In the genomic region with DNA sequence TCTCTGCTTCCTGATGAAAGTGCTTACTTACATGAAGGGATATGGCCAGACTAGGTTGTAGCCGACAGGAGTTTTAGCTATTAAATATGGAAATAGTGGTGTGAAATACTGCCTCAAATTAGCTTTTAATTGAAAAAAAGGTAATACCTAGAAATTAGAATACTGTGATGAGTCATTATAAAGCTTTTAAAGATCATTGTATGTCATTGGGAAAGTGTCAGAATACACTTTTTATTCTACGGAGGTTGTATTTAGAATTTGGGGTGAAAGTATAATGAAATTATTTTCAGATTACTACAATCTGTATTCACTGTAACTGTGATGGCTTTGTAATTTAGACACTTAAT, we compare ENCODE assay signal across 8 cellular contexts. TPM values are rescaled to one million over a fixed set of nuclear protein-coding genes. Genes with fewer than 3 reads are reported as not detected.
A peak's percentile ranks its signal among the peaks of the same experiment; 100 is the strongest.
DNase-seq lines count a peak whose midpoint lies in the region; ATAC-seq, FAIRE-seq and TF ChIP-seq lines count a peak whose summit lies in the region.

No MANE protein-coding gene starts in this region.

- peak overlapping the region; percentile 99 for H3K27ac Mint-ChIP-seq in activated T-cell treated with anti-CD3 and anti-CD28 coated beads, Interleukin-2, amount 50 U/mL, for 72 hours
- peak overlapping the region; percentile 100 for H3K27ac Mint-ChIP-seq in astrocyte (ENCODE audit: unreplicated experiment)

- peak overlapping the region; percentile 98 for H3K9ac ChIP-seq in astrocyte (ENCODE audit: low read length)

- H4K20me1 ChIP-seq in astrocyte (ENCODE audit: insufficient read depth, low read length), result peaks cover 46% of the 10 kb centered on the region

- no peaks in the 10 kb centered on the region for H3K9me3 Mint-ChIP-seq in activated T-cell treated with anti-CD3 and anti-CD28 coated beads, Interleukin-2, amount 50 U/mL, for 72 hours
- no peaks in the 10 kb centered on the region for H3K9me3 Mint-ChIP-seq in astrocyte (ENCODE audit: unreplicated experiment)

- no peaks in the 10 kb centered on the region for H3K27me3 Mint-ChIP-seq in activated T-cell treated with anti-CD3 and anti-CD28 coated beads, Interleukin-2, amount 50 U/mL, for 72 hours (ENCODE audit: low read depth)
- H3K27me3 Mint-ChIP-seq in astrocyte (ENCODE audit: low read depth, unreplicated experiment), result no peaks in the 10 kb centered on the region

- H3K36me3 Mint-ChIP-seq in activated T-cell treated with anti-CD3 and anti-CD28 coated beads, Interleukin-2, amount 50 U/mL, for 72 hours (ENCODE audit: insufficient read depth in 2 of 2), result peaks cover 4 to 17% of the 10 kb centered on the region in 2 donors
- peaks cover 12% of the 10 kb centered on the region for H3K36me3 Mint-ChIP-seq in astrocyte (ENCODE audit: low read depth, unreplicated experiment)

- H3K4me1 ChIP-seq in astrocyte (ENCODE audit: insufficient read depth, low read length), result peaks cover 14% of the 10 kb centered on the region
- H3K4me1 ChIP-seq in right lobe of liver, result peaks cover 0 to 24% (median 11%) of the 10 kb centered on the region in 4 donors
- H3K4me1 ChIP-seq in tibial artery, result peaks cover 0 to 22% (median 9%) of the 10 kb centered on the region in 4 donors

- H3K4me3 ChIP-seq in astrocyte (ENCODE audit: insufficient read depth, low read depth, low read length) (peak overlapping the region; percentile 80), right lobe of liver (peak overlapping the region; percentile 64 to 79 (median 78)), tibial artery (peak overlapping the region; percentile 96 to 100)

- no peak for TF ChIP-seq POLR2A in right lobe of liver (IDR thresholded peaks at IDR 0.05)

- H3K27ac ChIP-seq in astrocyte (ENCODE audit: low read depth, low read length) (no peak overlapping the region), right lobe of liver (peak overlapping the region; percentile 99 to 100 (median 100)), tibial artery (peak overlapping the region in 1 of 2 donors; percentile 100)

- no peak overlapping the region for H2AFZ ChIP-seq in astrocyte (ENCODE audit: low read depth, low read length)

- H3K4me3 Mint-ChIP-seq in activated T-cell treated with anti-CD3 and anti-CD28 coated beads, Interleukin-2, amount 50 U/mL, for 72 hours, result peak overlapping the region; percentile 88 to 99
- H3K4me3 Mint-ChIP-seq in astrocyte (ENCODE audit: unreplicated experiment), result peak overlapping the region; percentile 100

- ATAC-seq in activated T-cell treated with anti-CD3 and anti-CD28 coated beads, Interleukin-2, amount 50 U/mL, for 72 hours (replicated peaks in 1 of 2), result no peak
- ATAC-seq in right lobe of liver (no peak), HG03432 (IDR thresholded peaks at IDR 0.05; ENCODE audit: unreplicated experiment) (no peak)

- peaks cover 66% of the 10 kb centered on the region for H3K79me2 ChIP-seq in astrocyte (ENCODE audit: insufficient read depth, low read length)

- 19% methylated on average over 2 of the region's 2 CpGs for WGBS in right lobe of liver (ENCODE audit: insufficient coverage, low coverage, low lambda C conversion rate, missing lambda C conversion rate)

- DNase-seq in activated T-cell treated with anti-CD3 and anti-CD28 coated beads, Interleukin-2, amount 50 U/mL, for 72 hours, result no peak
- no peak for DNase-seq in activated T-cell treated with anti-CD3 and anti-CD28 coated beads, Interleukin-2, amount 50 U/mL, for 1 hour
- DNase-seq in astrocyte (ENCODE audit: low read depth) (no peak), right lobe of liver (no peak), tibial artery (no peak)
- DNase-seq in stimulated activated CD4-positive, alpha-beta T cell treated with anti-CD3 and anti-CD28 coated beads, Interleukin-1b, Interleukin-23, amount 100 ng/mL, for 48 hours, result no peak
- DNase-seq in stimulated activated naive CD4-positive, alpha-beta T cell (lab: John Stamatoyannopoulos, UW), result no peak

- TF ChIP-seq CTCF in astrocyte (IDR thresholded peaks at IDR 0.05; ENCODE audit: insufficient read depth, low read depth, low read length) (no peak), right lobe of liver (IDR thresholded peaks at IDR 0.05) (no peak), tibial artery (IDR thresholded peaks at IDR 0.05) (no peak)

- intact Hi-C loops in right lobe of liver (cut with DNase I), result no loop called here
- intact Hi-C loops in tibial artery (cut with DNase I; ENCODE audit: low total_unique reads), result loop anchor here (5.0 kb wide), 1 partner anchor 63 kb away; a partner anchor contains a TSS

- H3K4me1 Mint-ChIP-seq in activated T-cell treated with anti-CD3 and anti-CD28 coated beads, Interleukin-2, amount 50 U/mL, for 72 hours (ENCODE audit: low read depth), result peaks cover 29% of the 10 kb centered on the region
- peaks cover 20% of the 10 kb centered on the region for H3K4me1 Mint-ChIP-seq in astrocyte (ENCODE audit: low read depth, unreplicated experiment)

- peak overlapping the region; percentile 89 for H3K4me2 ChIP-seq in astrocyte (ENCODE audit: low read length)

- H3K27me3 ChIP-seq in astrocyte (ENCODE audit: insufficient read depth, low read length) (no peaks in the 10 kb centered on the region), right lobe of liver (no peaks in the 10 kb centered on the region), tibial artery (no peaks in the 10 kb centered on the region)

- FAIRE-seq in astrocyte (lab: Jason Lieb, UNC), result no peak

- H3K9me3 ChIP-seq in astrocyte (ENCODE audit: insufficient read depth, low read depth, low read length) (no peaks in the 10 kb centered on the region), right lobe of liver (no peaks in the 10 kb centered on the region), tibial artery (no peaks in the 10 kb centered on the region)

- H3K36me3 ChIP-seq in astrocyte (ENCODE audit: insufficient read depth, low read length) (peaks cover 28% of the 10 kb centered on the region), right lobe of liver (peaks cover 0 to 34% (median 26%) of the 10 kb centered on the region in 4 donors), tibial artery (peaks cover 28 to 35% (median 30%) of the 10 kb centered on the region in 3 donors)

RNA-seq across cellular contexts. Expression of a gene that starts 2.2 kb away (rescaled TPM):
- total RNA-seq in activated T-cell treated with anti-CD3 and anti-CD28 coated beads, Interleukin-2, amount 50 U/mL, for 72 hours, result 10 to 100 TPM; 67.6 to 88.7 TPM
- total RNA-seq in astrocyte (136 and 143 TPM in 2 replicates), right lobe of liver (100 to 1,000 TPM; 147 to 342 (median 225) TPM)
